ENCODE assay signal across 21 cellular contexts in genomic region chr6:87501809-87502572, GRCh38. TPM values are rescaled to one million over a fixed set of nuclear protein-coding genes. Genes with fewer than 3 reads are reported as not detected.
A peak's percentile ranks its signal among the peaks of the same experiment; 100 is the strongest.
DNase-seq lines count a peak whose midpoint lies in the region; ATAC-seq, FAIRE-seq and TF ChIP-seq lines count a peak whose summit lies in the region.
"Had no signal": no experiment of that assay in that cellular context is flagged by ENCODE, and none has a peak within 500 bp of the region (broad histone marks: within the 10 kb centered on the region; RNA-seq: fewer than 3 reads in every experiment).

No MANE protein-coding gene starts in this region.

- CTCF ChIA-PET in activated CD4-positive, alpha-beta T cell treated with anti-CD3 and anti-CD28 coated beads for 36 hours (lab: Charles Lee): interaction anchor here (2.4 kb wide), 1 partner anchor 8 kb away, joined by 6 read pairs; no protein-coding TSS in a partner anchor
- CTCF ChIA-PET in activated CD8-positive, alpha-beta T cell treated with anti-CD3 and anti-CD28 coated beads, Interleukin-2, amount 10 ng/mL, durations not matched to agents 7 days and 5 days (lab: Charles Lee): no interaction called here

- DNase-seq in activated CD4-positive, alpha-beta T cell treated with anti-CD3 and anti-CD28 coated beads for 36 hours: no peak
- no peak for DNase-seq in activated CD4-positive, alpha-beta T cell treated with anti-CD3 and anti-CD28 coated beads, Interleukin-2, amount 10 ng/mL, durations not matched to agents 24 days and 14 days
- no peak for DNase-seq in activated CD8-positive, alpha-beta T cell treated with anti-CD3 and anti-CD28 coated beads, Interleukin-2, amount 10 ng/mL, durations not matched to agents 7 days and 5 days
- DNase-seq in glomerular visceral epithelial cell (ENCODE audit: extremely low spot score): peak; percentile 53
- peak; percentile 82 for DNase-seq in renal cortical epithelial cell (ENCODE audit: low read depth)
- no peak for DNase-seq in HTR-8/SVneo (ENCODE audit: insufficient read length, low spot score)
- no peak for DNase-seq in stomach
- DNase-seq in Right ventricle myocardium inferior (ENCODE audit: missing footprints): no peak
- DNase-seq: activated CD4-positive, alpha-beta T cell treated with anti-CD3 and anti-CD28 coated beads, Interleukin-2, amount 10 ng/mL, durations not matched to agents 7 days and 5 days; activated gamma-delta T cell treated with Interleukin-2 at 50 U/mL for 16 hours; amniotic stem cell; DND-41; endodermal cell; kidney; mammary epithelial cell; NCI-H526 treated with DMSO at 0.1 percent for 48 hours; T-helper 2 cell had no signal

- POLR2A ChIA-PET in activated CD4-positive, alpha-beta T cell treated with anti-CD3 and anti-CD28 coated beads for 36 hours (lab: Charles Lee): interaction anchor here (0.6 kb wide), 1 partner anchor 12 kb away, joined by 4 read pairs; no protein-coding TSS in a partner anchor
- POLR2A ChIA-PET in activated CD8-positive, alpha-beta T cell treated with anti-CD3 and anti-CD28 coated beads, Interleukin-2, amount 10 ng/mL, durations not matched to agents 7 days and 5 days (lab: Charles Lee): no interaction called here

- H3K36me3 ChIP-seq in stomach: peaks cover 0 to 58% (median 58%) of the 10 kb centered on the region in 4 donors

- no peak for FAIRE-seq in HTR-8/SVneo (lab: Jason Lieb, UNC)
- FAIRE-seq: H1, kidney had no signal

- peaks cover 29% of the 10 kb centered on the region for H3K36me3 Mint-ChIP-seq in activated CD4-positive, alpha-beta T cell treated with anti-CD3 and anti-CD28 coated beads for 36 hours (ENCODE audit: low read depth)
- H3K36me3 Mint-ChIP-seq in activated CD4-positive, alpha-beta T cell treated with anti-CD3 and anti-CD28 coated beads, Interleukin-2, amount 10 ng/mL, durations not matched to agents 24 days and 14 days (ENCODE audit: low read depth): peaks cover 27% of the 10 kb centered on the region
- peaks cover 26% of the 10 kb centered on the region for H3K36me3 Mint-ChIP-seq in activated CD8-positive, alpha-beta T cell treated with anti-CD3 and anti-CD28 coated beads, Interleukin-2, amount 10 ng/mL, durations not matched to agents 7 days and 5 days (ENCODE audit: low read depth)

- H3K9me3 ChIP-seq in stomach: no peaks in the 10 kb centered on the region
- H3K9me3 ChIP-seq: suprapubic skin had no signal

- no peaks in the 10 kb centered on the region for H3K4me1 ChIP-seq in stomach
- H3K4me1 ChIP-seq: suprapubic skin had no signal

- peak overlapping the region; percentile 12 for H3K27ac Mint-ChIP-seq in activated CD4-positive, alpha-beta T cell treated with anti-CD3 and anti-CD28 coated beads for 36 hours
- no peak overlapping the region for H3K27ac Mint-ChIP-seq in activated CD4-positive, alpha-beta T cell treated with anti-CD3 and anti-CD28 coated beads, Interleukin-2, amount 10 ng/mL, durations not matched to agents 24 days and 14 days
- H3K27ac Mint-ChIP-seq in activated CD8-positive, alpha-beta T cell treated with anti-CD3 and anti-CD28 coated beads, Interleukin-2, amount 10 ng/mL, durations not matched to agents 7 days and 5 days: peak overlapping the region; percentile 18
- H3K27ac Mint-ChIP-seq: activated CD4-positive, alpha-beta T cell treated with anti-CD3 and anti-CD28 coated beads, Interleukin-2, amount 10 ng/mL, durations not matched to agents 7 days and 5 days; endodermal cell had no signal

- H3K27me3 Mint-ChIP-seq in activated CD4-positive, alpha-beta T cell treated with anti-CD3 and anti-CD28 coated beads for 36 hours: no peaks in the 10 kb centered on the region
- H3K27me3 Mint-ChIP-seq in activated CD4-positive, alpha-beta T cell treated with anti-CD3 and anti-CD28 coated beads, Interleukin-2, amount 10 ng/mL, durations not matched to agents 24 days and 14 days: no peaks in the 10 kb centered on the region
- H3K27me3 Mint-ChIP-seq in activated CD8-positive, alpha-beta T cell treated with anti-CD3 and anti-CD28 coated beads, Interleukin-2, amount 10 ng/mL, durations not matched to agents 7 days and 5 days (ENCODE audit: low read depth): no peaks in the 10 kb centered on the region
- H3K27me3 Mint-ChIP-seq: activated CD4-positive, alpha-beta T cell treated with anti-CD3 and anti-CD28 coated beads, Interleukin-2, amount 10 ng/mL, durations not matched to agents 7 days and 5 days had no signal

- H3K9me3 Mint-ChIP-seq in activated CD4-positive, alpha-beta T cell treated with anti-CD3 and anti-CD28 coated beads for 36 hours (ENCODE audit: low read depth): no peaks in the 10 kb centered on the region
- H3K9me3 Mint-ChIP-seq in activated CD4-positive, alpha-beta T cell treated with anti-CD3 and anti-CD28 coated beads, Interleukin-2, amount 10 ng/mL, durations not matched to agents 24 days and 14 days: no peaks in the 10 kb centered on the region
- no peaks in the 10 kb centered on the region for H3K9me3 Mint-ChIP-seq in activated CD8-positive, alpha-beta T cell treated with anti-CD3 and anti-CD28 coated beads, Interleukin-2, amount 10 ng/mL, durations not matched to agents 7 days and 5 days (ENCODE audit: insufficient read depth)
- H3K9me3 Mint-ChIP-seq: activated CD4-positive, alpha-beta T cell treated with anti-CD3 and anti-CD28 coated beads, Interleukin-2, amount 10 ng/mL, durations not matched to agents 7 days and 5 days; endodermal cell had no signal

- 83 to 91% (median 86%) methylated on average over 6 of the region's 6 CpGs for WGBS in stomach, 5 donors

- no peaks in the 10 kb centered on the region for H3K27me3 ChIP-seq in stomach
- H3K27me3 ChIP-seq: suprapubic skin had no signal

- intact Hi-C loops in activated CD4-positive, alpha-beta T cell treated with anti-CD3 and anti-CD28 coated beads for 36 hours (cut with DNase I, micrococcal nuclease): no loop called here
- intact Hi-C loops in activated CD4-positive, alpha-beta T cell treated with anti-CD3 and anti-CD28 coated beads, Interleukin-2, amount 10 ng/mL, durations not matched to agents 24 days and 14 days (cut with micrococcal nuclease): no loop called here
- intact Hi-C loops in stomach (cut with DNase I; ENCODE audit: low total_unique reads): no loop called here
- intact Hi-C loops in Right ventricle myocardium inferior (cut with DNase I): no loop called here

- no peak for TF ChIP-seq POLR2A in stomach (IDR thresholded peaks at IDR 0.05)

- TF ChIP-seq CTCF in stomach (IDR thresholded peaks at IDR 0.05): no peak

- peaks cover 3% of the 10 kb centered on the region for H3K4me1 Mint-ChIP-seq in activated CD4-positive, alpha-beta T cell treated with anti-CD3 and anti-CD28 coated beads for 36 hours
- no peaks in the 10 kb centered on the region for H3K4me1 Mint-ChIP-seq in activated CD4-positive, alpha-beta T cell treated with anti-CD3 and anti-CD28 coated beads, Interleukin-2, amount 10 ng/mL, durations not matched to agents 24 days and 14 days
- peaks cover 13% of the 10 kb centered on the region for H3K4me1 Mint-ChIP-seq in activated CD8-positive, alpha-beta T cell treated with anti-CD3 and anti-CD28 coated beads, Interleukin-2, amount 10 ng/mL, durations not matched to agents 7 days and 5 days (ENCODE audit: low read depth)
- H3K4me1 Mint-ChIP-seq: endodermal cell had no signal

- ATAC-seq in activated CD4-positive, alpha-beta T cell treated with anti-CD3 and anti-CD28 coated beads for 36 hours: no peak
- ATAC-seq in activated CD8-positive, alpha-beta T cell treated with anti-CD3 and anti-CD28 coated beads, Interleukin-2, amount 10 ng/mL, durations not matched to agents 7 days and 5 days: no peak
- no peak for ATAC-seq in Right ventricle myocardium inferior
- ATAC-seq: SK-N-SH treated with all-trans-retinoic acid at 6 μM for 48 hours had no signal

- H3K4me3 ChIP-seq in stomach: no peak overlapping the region
- H3K4me3 ChIP-seq: suprapubic skin had no signal

- H3K4me3 Mint-ChIP-seq in activated CD4-positive, alpha-beta T cell treated with anti-CD3 and anti-CD28 coated beads for 36 hours: no peak overlapping the region
- H3K4me3 Mint-ChIP-seq in activated CD4-positive, alpha-beta T cell treated with anti-CD3 and anti-CD28 coated beads, Interleukin-2, amount 10 ng/mL, durations not matched to agents 24 days and 14 days: no peak overlapping the region
- no peak overlapping the region for H3K4me3 Mint-ChIP-seq in activated CD8-positive, alpha-beta T cell treated with anti-CD3 and anti-CD28 coated beads, Interleukin-2, amount 10 ng/mL, durations not matched to agents 7 days and 5 days
- H3K4me3 Mint-ChIP-seq: activated CD4-positive, alpha-beta T cell treated with anti-CD3 and anti-CD28 coated beads, Interleukin-2, amount 10 ng/mL, durations not matched to agents 7 days and 5 days; endodermal cell had no signal

- no peak overlapping the region for H3K27ac ChIP-seq in stomach
- H3K27ac ChIP-seq: KMS-11, suprapubic skin had no signal

- no peak for TF ChIP-seq EP300 in stomach (IDR thresholded peaks at IDR 0.05)

RNA-seq across cellular contexts. Expression of gene SLC35A1, which starts 29.2 kb away (rescaled TPM):
- total RNA-seq in activated CD4-positive, alpha-beta T cell treated with anti-CD3 and anti-CD28 coated beads for 36 hours: 1 to 10 TPM; 6.5 to 9.9 TPM
- total RNA-seq in activated CD4-positive, alpha-beta T cell treated with anti-CD3 and anti-CD28 coated beads, Interleukin-2, amount 10 ng/mL, durations not matched to agents 24 days and 14 days: 8.8 and 9.1 TPM in 2 replicates
- 10 to 100 TPM; 11.8 to 12.6 TPM for total RNA-seq in activated CD8-positive, alpha-beta T cell treated with anti-CD3 and anti-CD28 coated beads, Interleukin-2, amount 10 ng/mL, durations not matched to agents 7 days and 5 days
- total RNA-seq in renal cortical epithelial cell: 15.8 and 27.7 TPM in 2 replicates
- total RNA-seq in stomach: 100 to 1,000 TPM in 1 of 5 donors, 10 to 100 TPM in 2, 1 to 10 TPM in 2; 2.2 to 117 (median 17.0) TPM
- polyA plus RNA-seq in stomach: 10 to 100 TPM in 2 of 3 donors, 1 to 10 TPM in 1; 7.8 to 17.5 (median 11.8) TPM
- 10.9 TPM for total RNA-seq in Right ventricle myocardium inferior

Comparison
In these comparisons a context has a peak if more than half of its experiments do, and no peak if none do; other contexts are left out.
1. DNase-seq: peak in glomerular visceral epithelial cell (single experiment) and renal cortical epithelial cell (single experiment); none in activated CD4-positive, alpha-beta T cell treated with anti-CD3 and anti-CD28 coated beads for 36 hours (single experiment), activated CD4-positive, alpha-beta T cell treated with anti-CD3 and anti-CD28 coated beads, Interleukin-2, amount 10 ng/mL, durations not matched to agents 24 days and 14 days (single experiment), activated CD8-positive, alpha-beta T cell treated with anti-CD3 and anti-CD28 coated beads, Interleukin-2, amount 10 ng/mL, durations not matched to agents 7 days and 5 days (single experiment), HTR-8/SVneo (single experiment), stomach (single experiment) and Right ventricle myocardium inferior (single experiment).